Comparison of ENCODE assay signal across 18 cellular contexts in the genomic region with DNA sequence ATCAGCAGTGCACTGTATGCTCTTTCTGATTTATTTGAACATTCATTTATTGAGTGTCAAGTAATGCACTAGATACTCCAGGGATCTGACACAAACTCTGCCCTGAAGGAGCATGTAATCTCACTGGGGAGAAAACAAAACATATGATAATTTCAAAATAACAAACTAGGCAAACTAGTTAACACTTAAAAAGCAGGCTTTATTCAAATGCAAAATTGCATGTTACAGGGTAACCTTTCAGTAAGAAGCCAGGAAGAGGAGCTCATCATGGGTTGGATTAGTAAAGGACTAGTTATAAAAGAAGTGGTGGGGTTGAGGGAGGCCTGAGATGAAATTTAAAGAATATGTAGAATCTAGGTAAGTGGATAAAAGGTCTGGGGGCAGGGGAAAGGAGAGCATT. TPM values are rescaled to one million over a fixed set of nuclear protein-coding genes. Genes with fewer than 3 reads are reported as not detected.
DNase-seq lines count a peak whose midpoint lies in the region; ATAC-seq and TF ChIP-seq lines count a peak whose summit lies in the region.
"Had no signal": no experiment of that assay in that cellular context is flagged by ENCODE, and none has a peak within 500 bp of the region (broad histone marks: within the 10 kb centered on the region; RNA-seq: fewer than 3 reads in every experiment).

No MANE protein-coding gene starts in this region.

- peak overlapping the region; percentile 93 for H3K27ac Mint-ChIP-seq in activated naive CD8-positive, alpha-beta T cell
- H3K27ac Mint-ChIP-seq in activated naive CD8-positive, alpha-beta T cell treated with anti-CD3 and anti-CD28 coated beads, Interleukin-2, amount 50 U/mL, for 24 hours = no peak overlapping the region
- H3K27ac Mint-ChIP-seq in central memory CD8-positive, alpha-beta T cell (ENCODE audit: low read depth) = peak overlapping the region; percentile 82

- H2AFZ ChIP-seq in OCI-LY7 (ENCODE audit: low read length) (peak overlapping the region; percentile 68; the same call in 1 of the 2 replicates), trophoblast cell (ENCODE audit: insufficient read depth, low read length, poor library complexity) (no peak overlapping the region)
- H2AFZ ChIP-seq: GM23248 had no signal

- no TSS peak for BruUV-seq in OCI-LY7 (replicated peaks; lab: Mats Ljungman, UMichigan)

- H3K4me1 ChIP-seq in OCI-LY7 (ENCODE audit: insufficient read depth, low read length, poor library complexity, severe bottlenecking) = peaks cover 56% of the 10 kb centered on the region
- no peaks in the 10 kb centered on the region for H3K4me1 ChIP-seq in trophoblast cell (ENCODE audit: control insufficient read depth in 1 of 2, insufficient read depth in 2 of 2, low read length in 2 of 2)
- H3K4me1 ChIP-seq: breast epithelium, left ventricle myocardium inferior had no signal

- no peaks in the 10 kb centered on the region for H3K9me3 Mint-ChIP-seq in activated naive CD8-positive, alpha-beta T cell (ENCODE audit: low read depth)
- no peaks in the 10 kb centered on the region for H3K9me3 Mint-ChIP-seq in activated naive CD8-positive, alpha-beta T cell treated with anti-CD3 and anti-CD28 coated beads, Interleukin-2, amount 50 U/mL, for 24 hours
- H3K9me3 Mint-ChIP-seq in central memory CD8-positive, alpha-beta T cell = no peaks in the 10 kb centered on the region

- DNase-seq in activated naive CD8-positive, alpha-beta T cell treated with anti-CD3 and anti-CD28 coated beads, Interleukin-2, amount 50 U/mL, for 24 hours = no peak
- no peak for DNase-seq in OCI-LY7 (ENCODE audit: low spot score)
- DNase-seq in central memory CD8-positive, alpha-beta T cell (ENCODE audit: low spot score in 2 of 2) = no peak
- DNase-seq in trophoblast cell = no peak
- DNase-seq: COR-L47, GM23248, heart left ventricle, left ventricle myocardium inferior, NCI-H1105 treated with DMSO at 0.1 percent for 48 hours, NCI-H2107, NCI-H524, WERI-Rb-1 had no signal

- no peaks in the 10 kb centered on the region for H3K27me3 ChIP-seq in trophoblast cell (ENCODE audit: insufficient read depth, low read length)
- H3K27me3 ChIP-seq: breast epithelium, heart left ventricle had no signal

- H3K18ac ChIP-seq in trophoblast cell (ENCODE audit: low read length) = no peak overlapping the region

- CTCF ChIA-PET in OCI-LY7 (lab: Charles Lee; ENCODE audit: unreplicated experiment) = interaction anchor here (0.6 kb wide), 1 partner anchor 89 kb away, joined by 3 read pairs; no protein-coding TSS in a partner anchor

- H3K79me2 ChIP-seq in OCI-LY7 (ENCODE audit: insufficient read depth, low read depth, low read length) (no peaks in the 10 kb centered on the region), trophoblast cell (ENCODE audit: control insufficient read depth, insufficient read depth, low read length, poor library complexity) (no peaks in the 10 kb centered on the region)

- no peak overlapping the region for H4K12ac ChIP-seq in trophoblast cell (ENCODE audit: low read depth, low read length)

- TF ChIP-seq CTCF in OCI-LY7 (conservative IDR thresholded peaks at IDR 0.05; ENCODE audit: low read length) = no peak

- H3K9ac ChIP-seq in trophoblast cell (ENCODE audit: low read length) = no peak overlapping the region
- H3K9ac ChIP-seq: GM23248 had no signal

- intact Hi-C loops in OCI-LY7 (cut with micrococcal nuclease; ENCODE audit: unreplicated experiment) = loop anchor here (10.0 kb wide), 1 partner anchor 326 kb away; the partner anchor contains the start of genes BLZF1 and NME7

- H3K27me3 Mint-ChIP-seq in activated naive CD8-positive, alpha-beta T cell = no peaks in the 10 kb centered on the region
- H3K27me3 Mint-ChIP-seq in activated naive CD8-positive, alpha-beta T cell treated with anti-CD3 and anti-CD28 coated beads, Interleukin-2, amount 50 U/mL, for 24 hours = no peaks in the 10 kb centered on the region
- H3K27me3 Mint-ChIP-seq in central memory CD8-positive, alpha-beta T cell = no peaks in the 10 kb centered on the region

- H3K4me3 ChIP-seq in OCI-LY7 (ENCODE audit: low read depth, low read length, poor library complexity, severe bottlenecking) (no peak overlapping the region), trophoblast cell (ENCODE audit: low read depth, low read length) (no peak overlapping the region)
- H3K4me3 ChIP-seq: breast epithelium, GM23248, heart left ventricle, left ventricle myocardium inferior, thoracic aorta had no signal

- no peak overlapping the region for H3K4ac ChIP-seq in trophoblast cell (ENCODE audit: low read depth, low read length)

- no peak overlapping the region for H2BK120ac ChIP-seq in trophoblast cell (ENCODE audit: insufficient read depth, low read length, poor library complexity)

- no peak overlapping the region for H4K8ac ChIP-seq in trophoblast cell (ENCODE audit: low read depth, low read length)

- H3K79me1 ChIP-seq in trophoblast cell (ENCODE audit: low read length) = no peaks in the 10 kb centered on the region

- H4K20me1 ChIP-seq in OCI-LY7 (ENCODE audit: insufficient read depth, low read length) = no peaks in the 10 kb centered on the region

- H3K27ac ChIP-seq in OCI-LY7 (ENCODE audit: low read depth, low read length, poor library complexity, severe bottlenecking) = no peak overlapping the region
- H3K27ac ChIP-seq in trophoblast cell (ENCODE audit: low read depth, low read length) = no peak overlapping the region
- H3K27ac ChIP-seq: breast epithelium, GM23248, left ventricle myocardium inferior, thoracic aorta, WERI-Rb-1 had no signal

- H4K91ac ChIP-seq in trophoblast cell (ENCODE audit: low read depth, low read length) = no peak overlapping the region

- no peak overlapping the region for H2AK5ac ChIP-seq in trophoblast cell (ENCODE audit: low read length)

- no peak overlapping the region for H2BK5ac ChIP-seq in trophoblast cell (ENCODE audit: low read depth, low read length, poor library complexity)

- H3K4me1 Mint-ChIP-seq in activated naive CD8-positive, alpha-beta T cell (ENCODE audit: low read depth) = peaks cover 33% of the 10 kb centered on the region
- peaks cover 73% of the 10 kb centered on the region for H3K4me1 Mint-ChIP-seq in activated naive CD8-positive, alpha-beta T cell treated with anti-CD3 and anti-CD28 coated beads, Interleukin-2, amount 50 U/mL, for 24 hours
- peaks cover 59% of the 10 kb centered on the region for H3K4me1 Mint-ChIP-seq in central memory CD8-positive, alpha-beta T cell

- no peak overlapping the region for H3K4me3 Mint-ChIP-seq in activated naive CD8-positive, alpha-beta T cell
- H3K4me3 Mint-ChIP-seq in activated naive CD8-positive, alpha-beta T cell treated with anti-CD3 and anti-CD28 coated beads, Interleukin-2, amount 50 U/mL, for 24 hours = no peak overlapping the region
- peak overlapping the region; percentile 71 for H3K4me3 Mint-ChIP-seq in central memory CD8-positive, alpha-beta T cell

- POLR2A ChIA-PET in OCI-LY7 (lab: Charles Lee) = interaction anchor here (1.8 to 3.2 kb wide), 2 partner anchors 9 to 11 kb away, joined by 10 to 14 read pairs; no protein-coding TSS in a partner anchor

- no peaks in the 10 kb centered on the region for H3K36me3 ChIP-seq in OCI-LY7 (ENCODE audit: insufficient read depth, low read length)
- H3K36me3 ChIP-seq in trophoblast cell (ENCODE audit: control insufficient read depth in 1 of 2, insufficient read depth in 2 of 2, low read length in 2 of 2) = no peaks in the 10 kb centered on the region
- H3K36me3 ChIP-seq: breast epithelium, heart left ventricle, left ventricle myocardium inferior, thoracic aorta, WERI-Rb-1 had no signal

- H3K4me2 ChIP-seq in OCI-LY7 (ENCODE audit: low read length) (no peak overlapping the region), trophoblast cell (ENCODE audit: low read length) (no peak overlapping the region)

- no peak overlapping the region for H3K23ac ChIP-seq in trophoblast cell (ENCODE audit: low read length)

- H2BK12ac ChIP-seq in trophoblast cell (ENCODE audit: low read length) = no peak overlapping the region

- peaks cover 35% of the 10 kb centered on the region for H3K36me3 Mint-ChIP-seq in activated naive CD8-positive, alpha-beta T cell
- peaks cover 48% of the 10 kb centered on the region for H3K36me3 Mint-ChIP-seq in activated naive CD8-positive, alpha-beta T cell treated with anti-CD3 and anti-CD28 coated beads, Interleukin-2, amount 50 U/mL, for 24 hours (ENCODE audit: low read depth)
- peaks cover 32% of the 10 kb centered on the region for H3K36me3 Mint-ChIP-seq in central memory CD8-positive, alpha-beta T cell (ENCODE audit: insufficient read depth)

- H3K14ac ChIP-seq in trophoblast cell (ENCODE audit: low read length) = no peak overlapping the region

- H3K9me2 ChIP-seq in OCI-LY7 (ENCODE audit: insufficient read depth, low read length) = no peaks in the 10 kb centered on the region

- ATAC-seq in activated naive CD8-positive, alpha-beta T cell treated with anti-CD3 and anti-CD28 coated beads, Interleukin-2, amount 50 U/mL, for 24 hours = no peak
- ATAC-seq in central memory CD8-positive, alpha-beta T cell (replicated peaks; ENCODE audit: extremely low read depth, poor library complexity, severe bottlenecking) = no peak
- ATAC-seq in HG03439 (IDR thresholded peaks at IDR 0.05; ENCODE audit: unreplicated experiment) = no peak
- ATAC-seq in HG02885 (IDR thresholded peaks at IDR 0.05; ENCODE audit: poor library complexity, unreplicated experiment) = no peak
- ATAC-seq: heart left ventricle had no signal

- H3K9me3 ChIP-seq in OCI-LY7 (ENCODE audit: low read length) (no peaks in the 10 kb centered on the region), trophoblast cell (ENCODE audit: insufficient read depth, low read depth, low read length) (no peaks in the 10 kb centered on the region)
- H3K9me3 ChIP-seq: breast epithelium, heart left ventricle, left ventricle myocardium inferior, thoracic aorta had no signal

RNA-seq across cellular contexts. Expression of gene SELL, which starts 20.9 kb away (rescaled TPM):
- total RNA-seq in OCI-LY7 (2014; rRNA removed; shearing (Covaris generic)) = 0.16 and 0.46 TPM in 2 replicates
- 1.5 and 2.2 TPM in 2 replicates for total RNA-seq in OCI-LY7 (2022)
- polyA plus RNA-seq in trophoblast cell (2013) = 1.1 and 1.2 TPM in 2 replicates
- total RNA-seq: GM23248, HT-29 had no signal
- polyA plus RNA-seq: GM23248 had no signal

RNA-seq across cellular contexts. Expression of gene SELE, which starts 43.4 kb away (rescaled TPM):
- not detected in 2 replicates for total RNA-seq in OCI-LY7 (2014; rRNA removed; shearing (Covaris generic))
- total RNA-seq in OCI-LY7 (2022) = not detected in 2 replicates
- 0.03 and 0.04 TPM in 2 replicates for polyA plus RNA-seq in trophoblast cell (2013)
- total RNA-seq: GM23248, HT-29 had no signal
- polyA plus RNA-seq: GM23248 had no signal
